1 cellular context compared by ENCODE assay signal in genomic region chr3:45677045-45677436, GRCh38.
TF ChIP-seq lines count a peak whose summit lies in the region.

No MANE protein-coding gene starts in this region.

TF ChIP-seq in GM12878, 131 proteins besides CTCF, POLR2A, EP300 and RAD21 (continued from another document):
- TF ChIP-seq, protein P1, sequence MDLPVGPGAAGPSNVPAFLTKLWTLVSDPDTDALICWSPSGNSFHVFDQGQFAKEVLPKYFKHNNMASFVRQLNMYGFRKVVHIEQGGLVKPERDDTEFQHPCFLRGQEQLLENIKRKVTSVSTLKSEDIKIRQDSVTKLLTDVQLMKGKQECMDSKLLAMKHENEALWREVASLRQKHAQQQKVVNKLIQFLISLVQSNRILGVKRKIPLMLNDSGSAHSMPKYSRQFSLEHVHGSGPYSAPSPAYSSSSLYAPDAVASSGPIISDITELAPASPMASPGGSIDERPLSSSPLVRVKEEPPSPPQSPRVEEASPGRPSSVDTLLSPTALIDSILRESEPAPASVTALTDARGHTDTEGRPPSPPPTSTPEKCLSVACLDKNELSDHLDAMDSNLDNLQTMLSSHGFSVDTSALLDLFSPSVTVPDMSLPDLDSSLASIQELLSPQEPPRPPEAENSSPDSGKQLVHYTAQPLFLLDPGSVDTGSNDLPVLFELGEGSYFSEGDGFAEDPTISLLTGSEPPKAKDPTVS (IDR thresholded peaks at IDR 0.05; ENCODE audit: low read depth, low read length), result no peak
- TF ChIP-seq, protein P2, sequence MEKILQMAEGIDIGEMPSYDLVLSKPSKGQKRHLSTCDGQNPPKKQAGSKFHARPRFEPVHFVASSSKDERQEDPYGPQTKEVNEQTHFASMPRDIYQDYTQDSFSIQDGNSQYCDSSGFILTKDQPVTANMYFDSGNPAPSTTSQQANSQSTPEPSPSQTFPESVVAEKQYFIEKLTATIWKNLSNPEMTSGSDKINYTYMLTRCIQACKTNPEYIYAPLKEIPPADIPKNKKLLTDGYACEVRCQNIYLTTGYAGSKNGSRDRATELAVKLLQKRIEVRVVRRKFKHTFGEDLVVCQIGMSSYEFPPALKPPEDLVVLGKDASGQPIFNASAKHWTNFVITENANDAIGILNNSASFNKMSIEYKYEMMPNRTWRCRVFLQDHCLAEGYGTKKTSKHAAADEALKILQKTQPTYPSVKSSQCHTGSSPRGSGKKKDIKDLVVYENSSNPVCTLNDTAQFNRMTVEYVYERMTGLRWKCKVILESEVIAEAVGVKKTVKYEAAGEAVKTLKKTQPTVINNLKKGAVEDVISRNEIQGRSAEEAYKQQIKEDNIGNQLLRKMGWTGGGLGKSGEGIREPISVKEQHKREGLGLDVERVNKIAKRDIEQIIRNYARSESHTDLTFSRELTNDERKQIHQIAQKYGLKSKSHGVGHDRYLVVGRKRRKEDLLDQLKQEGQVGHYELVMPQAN (conservative IDR thresholded peaks at IDR 0.05), result no peak
- TF ChIP-seq, protein P3, sequence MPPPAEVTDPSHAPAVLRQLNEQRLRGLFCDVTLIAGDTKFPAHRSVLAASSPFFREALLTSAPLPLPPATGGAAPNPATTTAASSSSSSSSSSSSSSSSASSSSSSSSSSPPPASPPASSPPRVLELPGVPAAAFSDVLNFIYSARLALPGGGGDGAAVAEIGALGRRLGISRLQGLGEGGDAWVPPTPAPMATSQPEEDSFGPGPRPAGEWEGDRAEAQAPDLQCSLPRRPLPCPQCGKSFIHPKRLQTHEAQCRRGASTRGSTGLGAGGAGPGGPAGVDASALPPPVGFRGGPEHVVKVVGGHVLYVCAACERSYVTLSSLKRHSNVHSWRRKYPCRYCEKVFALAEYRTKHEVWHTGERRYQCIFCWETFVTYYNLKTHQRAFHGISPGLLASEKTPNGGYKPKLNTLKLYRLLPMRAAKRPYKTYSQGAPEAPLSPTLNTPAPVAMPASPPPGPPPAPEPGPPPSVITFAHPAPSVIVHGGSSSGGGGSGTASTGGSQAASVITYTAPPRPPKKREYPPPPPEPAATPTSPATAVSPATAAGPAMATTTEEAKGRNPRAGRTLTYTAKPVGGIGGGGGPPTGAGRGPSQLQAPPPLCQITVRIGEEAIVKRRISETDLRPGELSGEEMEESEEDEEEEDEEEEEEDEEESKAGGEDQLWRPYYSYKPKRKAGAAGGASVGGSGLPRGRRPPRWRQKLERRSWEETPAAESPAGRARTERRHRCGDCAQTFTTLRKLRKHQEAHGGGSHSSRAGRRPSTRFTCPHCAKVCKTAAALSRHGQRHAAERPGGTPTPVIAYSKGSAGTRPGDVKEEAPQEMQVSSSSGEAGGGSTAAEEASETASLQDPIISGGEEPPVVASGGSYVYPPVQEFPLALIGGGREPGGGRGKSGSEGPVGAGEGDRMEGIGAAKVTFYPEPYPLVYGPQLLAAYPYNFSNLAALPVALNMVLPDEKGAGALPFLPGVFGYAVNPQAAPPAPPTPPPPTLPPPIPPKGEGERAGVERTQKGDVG (CRISPR knock-in tag; IDR thresholded peaks at IDR 0.05), result no peak
- no peak for TF ChIP-seq NBN (IDR thresholded peaks at IDR 0.05)
- no peak for TF ChIP-seq ETV6 (conservative IDR thresholded peaks at IDR 0.05 in 1 of 2, IDR thresholded peaks at IDR 0.05 in 1 of 2; ENCODE audit: borderline replicate concordance in 1 of 2, low read depth in 1 of 2)
- no peak for TF ChIP-seq HDAC6 (IDR thresholded peaks at IDR 0.05; ENCODE audit: unreplicated experiment)
